In the genomic region with DNA sequence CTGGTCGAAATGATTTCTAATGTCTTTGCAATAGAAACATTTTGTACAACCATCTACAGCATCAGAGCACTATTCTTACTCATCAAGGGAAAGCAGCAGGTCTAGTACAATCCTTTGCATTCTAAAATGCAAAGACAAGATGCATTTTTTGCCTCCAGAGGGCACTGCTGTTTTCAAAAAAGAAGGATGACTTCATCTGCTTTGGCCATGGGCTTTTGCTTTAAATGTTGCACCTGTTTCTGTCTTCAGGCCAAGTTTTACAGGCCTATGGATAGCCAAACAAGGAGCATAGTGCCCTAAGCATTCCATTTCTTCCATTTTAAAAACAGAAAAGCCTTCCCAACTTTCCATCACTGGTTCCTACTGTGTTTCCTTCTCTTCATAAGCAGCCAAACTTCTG, we compare ENCODE assay signal across 8 cellular contexts. TPM values are rescaled to one million over a fixed set of nuclear protein-coding genes. Genes with fewer than 3 reads are reported as not detected.
A peak's percentile ranks its signal among the peaks of the same experiment; 100 is the strongest.
DNase-seq lines count a peak whose midpoint lies in the region; ATAC-seq, FAIRE-seq and TF ChIP-seq lines count a peak whose summit lies in the region.

No MANE protein-coding gene starts in this region.

- 60% methylated on average over 1 of the region's 1 CpG for WGBS in mammary epithelial cell (ENCODE audit: low coverage, missing lambda C conversion rate)

- FAIRE-seq in GM18507 (lab: Jason Lieb, UNC): peak; percentile 92

- H3K9ac ChIP-seq in mammary epithelial cell (ENCODE audit: insufficient read depth, low read length): no peak overlapping the region

- dilution Hi-C loops in mammary epithelial cell (cut with HindIII; ENCODE audit: low sequenced_read_pairs): no loop called here

- intact Hi-C loops in mammary epithelial cell (cut with micrococcal nuclease): loop anchor here (1.0 to 5.0 kb wide), 5 partner anchors 101 to 697 kb away; partner anchors contain the start of gene SEMA5B

- peak; percentile 39 for ATAC-seq in memory B cell (ENCODE audit: low read depth)
- ATAC-seq in HG03439 (IDR thresholded peaks at IDR 0.05; ENCODE audit: unreplicated experiment): no peak

- H3K27me3 ChIP-seq in BJ (ENCODE audit: control insufficient read depth, insufficient read depth, low read length) (no peaks in the 10 kb centered on the region), mammary epithelial cell (ENCODE audit: insufficient read depth, low read length) (no peaks in the 10 kb centered on the region)

- POLR2A ChIA-PET in BJ (lab: Charles Lee): no interaction called here

- H3K36me3 ChIP-seq in BJ (ENCODE audit: control insufficient read depth, insufficient read depth, low read length) (peaks cover 2% of the 10 kb centered on the region), mammary epithelial cell (ENCODE audit: insufficient read depth, low read length) (no peaks in the 10 kb centered on the region)

- no peaks in the 10 kb centered on the region for H4K20me1 ChIP-seq in mammary epithelial cell (ENCODE audit: insufficient read depth, low read length)

- H3K27ac ChIP-seq in mammary epithelial cell (ENCODE audit: insufficient read depth, low read depth, low read length): no peak overlapping the region

- H3K36me3 Mint-ChIP-seq in memory B cell: peaks cover 19% of the 10 kb centered on the region

- no peaks in the 10 kb centered on the region for H3K9me3 Mint-ChIP-seq in memory B cell

- H3K4me1 ChIP-seq in mammary epithelial cell (ENCODE audit: insufficient read depth, low read length): peaks cover 12% of the 10 kb centered on the region

- CTCF ChIA-PET in BJ (lab: Yijun Ruan, JAX): interaction anchor here (1.0 to 7.3 kb wide), 5 partner anchors 42 to 383 kb away, joined by 3 to 78 read pairs (median 3); partner anchors contain the start of gene PARP14
- CTCF ChIA-PET in mammary epithelial cell (lab: Charles Lee; ENCODE audit: low non-redundant PET): no interaction called here

- TF ChIP-seq CTCF in BJ (IDR thresholded peaks at IDR 0.05; ENCODE audit: insufficient read depth, low read depth, low read length) (peak; percentile 60), mammary epithelial cell (conservative IDR thresholded peaks at IDR 0.05 in 1 of 2, IDR thresholded peaks at IDR 0.05 in 1 of 2; ENCODE audit: extremely low read depth in 1 of 2, insufficient read depth in 1 of 2, low read depth in 1 of 2, low read length in 2 of 2) (peak; percentile 70 to 71)

- H3K4me3 Mint-ChIP-seq in memory B cell: no peak overlapping the region

- H3K27ac Mint-ChIP-seq in memory B cell: peak overlapping the region; percentile 93

- no peak for DNase-seq in BJ (ENCODE audit: low read depth)
- DNase-seq in GM18507 (ENCODE audit: extremely low spot score, insufficient read length, low read depth): peak; percentile 38
- peak; percentile 44 to 79 (median 53) for DNase-seq in NCI-H1417 (lab: John Stamatoyannopoulos, UW)
- peak; percentile 4 for DNase-seq in T-helper 22 cell (ENCODE audit: low read depth)
- DNase-seq in mammary epithelial cell: peak; percentile 67
- peak; percentile 65 to 73 for DNase-seq in memory B cell (ENCODE audit: low spot score in 2 of 2)
- peak; percentile 45 for DNase-seq in stromal cell of bone marrow (ENCODE audit: low read depth)

- in situ Hi-C loops in mammary epithelial cell (cut with MboI; ENCODE audit: low sequenced_read_pairs in 2 of 2): loop anchor here in 1 of 2 donors (25.0 kb wide), 1 partner anchor 127 kb away; the partner anchor contains the start of gene PARP14

- H3K4me1 Mint-ChIP-seq in memory B cell: peaks cover 38% of the 10 kb centered on the region

- BruUV-seq in mammary epithelial cell (replicated peaks; lab: Mats Ljungman, UMichigan): no TSS peak

- H3K4me3 ChIP-seq in BJ (ENCODE audit: low read depth, low read length) (no peak overlapping the region), mammary epithelial cell (replicated peaks in 1 of 3; ENCODE audit: insufficient read depth in 1 of 3, low read depth in 2 of 3, low read length in 3 of 3) (no peak overlapping the region)

- no peak overlapping the region for H3K4me2 ChIP-seq in mammary epithelial cell (ENCODE audit: insufficient read depth, low read depth, low read length)

- H2AFZ ChIP-seq in mammary epithelial cell (ENCODE audit: low read depth, low read length): no peak overlapping the region

- H3K79me2 ChIP-seq in mammary epithelial cell (ENCODE audit: insufficient read depth, low read length): peaks cover 9% of the 10 kb centered on the region

- no peaks in the 10 kb centered on the region for H3K27me3 Mint-ChIP-seq in memory B cell

- no peaks in the 10 kb centered on the region for H3K9me3 ChIP-seq in mammary epithelial cell (replicated peaks; ENCODE audit: insufficient read depth, low read length)

RNA-seq across cellular contexts. Expression of gene PARP9, which starts 3.4 kb away (rescaled TPM):
- polyA plus RNA-seq in BJ (2011; rRNA removed) (18.2 and 26.9 TPM in 2 replicates), mammary epithelial cell (6.4 TPM)
- 7.4 and 8.1 TPM in 2 replicates for polyA minus RNA-seq in BJ (2011; rRNA and poly(A)+ RNA removed)
- 10 to 100 TPM in 1 of 2 donors, 1 to 10 TPM in 1; 6.4 to 10.0 TPM for total RNA-seq in mammary epithelial cell
- polyA minus RNA-seq in mammary epithelial cell: 0.78 TPM

RNA-seq across cellular contexts. Expression of gene DTX3L, which starts 3.5 kb away (rescaled TPM):
- 3.5 and 6.1 TPM in 2 replicates for polyA plus RNA-seq in BJ (2011; rRNA removed)
- polyA minus RNA-seq in BJ (2011; rRNA and poly(A)+ RNA removed): 4.6 and 8.0 TPM in 2 replicates
- total RNA-seq in mammary epithelial cell: 10 to 100 TPM; 10.7 to 15.6 TPM
- polyA plus RNA-seq in mammary epithelial cell: 3.5 TPM
- polyA minus RNA-seq in mammary epithelial cell: 16.1 TPM

RNA-seq across cellular contexts. Expression of gene PARP15, which starts 16.8 kb away (rescaled TPM):
- polyA plus RNA-seq in BJ (2011; rRNA removed) (0.05 and 0.09 TPM in 2 replicates), mammary epithelial cell (0.06 TPM)
- 0.09 TPM in 1 of 2 replicates, not detected in the other for polyA minus RNA-seq in BJ (2011; rRNA and poly(A)+ RNA removed)
- total RNA-seq in mammary epithelial cell: not detected
- not detected for polyA minus RNA-seq in mammary epithelial cell

RNA-seq across cellular contexts. Expression of gene KPNA1, which starts 45.9 kb away (rescaled TPM):
- polyA plus RNA-seq in BJ (2011; rRNA removed): 27.8 and 41.7 TPM in 2 replicates
- polyA minus RNA-seq in BJ (2011; rRNA and poly(A)+ RNA removed): 34.9 and 35.0 TPM in 2 replicates
- total RNA-seq in mammary epithelial cell: 10 to 100 TPM; 70.0 to 95.3 TPM
- polyA plus RNA-seq in mammary epithelial cell: 44.1 TPM
- 67.4 TPM for polyA minus RNA-seq in mammary epithelial cell
